In the genomic region with DNA sequence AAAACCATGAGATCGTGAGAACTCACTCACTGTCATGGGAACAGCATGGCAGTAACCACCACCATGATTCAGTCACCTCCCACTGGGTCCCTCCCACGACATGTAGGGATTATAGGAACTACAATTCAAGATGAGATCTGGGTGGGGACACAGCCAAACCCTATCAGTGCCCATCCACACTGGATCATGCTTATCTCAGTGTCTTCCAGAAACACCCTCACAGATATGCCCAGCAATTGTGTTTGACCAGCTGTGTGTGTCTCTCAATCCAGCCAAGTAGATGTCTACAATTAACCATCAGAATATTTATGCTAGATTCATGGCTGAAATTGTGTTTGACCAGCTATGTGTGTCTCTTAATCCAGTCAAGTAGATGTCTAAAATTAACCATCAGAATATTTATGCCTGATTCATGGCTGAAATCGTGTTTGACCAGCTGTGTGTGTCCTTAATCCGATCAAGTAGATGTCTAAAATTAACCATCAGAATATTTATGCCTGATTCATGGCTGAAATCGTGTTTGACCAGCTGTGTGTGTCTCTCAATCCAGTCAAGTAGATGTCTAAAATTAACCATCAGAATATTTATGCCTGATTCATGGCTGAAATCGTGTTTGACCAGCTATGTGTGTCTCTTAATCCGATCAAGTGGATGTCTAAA, we compare ENCODE assay signal across 1 cellular context.
TF ChIP-seq lines count a peak whose summit lies in the region.
"Not testable (repeated sequence)": the region's sequence is repeated elsewhere in the genome, so short reads cannot be mapped to it uniquely, and the experiment has no call there.

No MANE protein-coding gene starts in this region.

TF ChIP-seq in K562, 482 proteins besides CTCF, POLR2A, EP300 and RAD21 (continued from another document):
- TF ChIP-seq EGR1 (conservative IDR thresholded peaks at IDR 0.05) (0 out of 2 replicates have a peak, but pooled peaks have one; percentile 9), MYNN (IDR thresholded peaks at IDR 0.05) (peak; percentile 24; the same call in 1 of the 2 replicates), TEAD4 (IDR thresholded peaks at IDR 0.05; ENCODE audit: low read length) (peak; percentile 83), POLR2AphosphoS5 (IDR thresholded peaks at IDR 0.05; ENCODE audit: control insufficient read depth, insufficient read depth, low read depth, low read length) (peak; percentile 39; the same call in 1 of the 2 replicates), TCF3 (CRISPR knock-in tag; IDR thresholded peaks at IDR 0.05) (peak; percentile 81), ARID1B (IDR thresholded peaks at IDR 0.05) (peak; percentile 69; the same call in 1 of the 2 replicates), MTA2 (IDR thresholded peaks at IDR 0.05; ENCODE audit: low read depth) (peak; percentile 51), SMARCE1 (IDR thresholded peaks at IDR 0.05) (0 out of 2 replicates have a peak, but pooled peaks have one; percentile 24), TRIM24 (IDR thresholded peaks at IDR 0.05) (peak; percentile 32 to 67; a peak in 1 of 4 replicates), KLF16 (IDR thresholded peaks at IDR 0.05) (peak; percentile 88), SMARCA4 (IDR thresholded peaks at IDR 0.05) (peak; percentile 43; the same call in 1 of the 2 replicates), NR4A1 (tag; IDR thresholded peaks at IDR 0.05) (peak; percentile 49; the same call in 1 of the 2 replicates), CBFA2T3 (IDR thresholded peaks at IDR 0.05) (peak; percentile 82), RCOR1 (IDR thresholded peaks at IDR 0.05; ENCODE audit: borderline replicate concordance in 1 of 2, low read depth in 2 of 2, low read length in 2 of 2) (0 out of 4 replicates have a peak, but pooled peaks of 1 of the 2 experiments have one; percentile 40), NFIC (IDR thresholded peaks at IDR 0.05) (peak; percentile 32; the same call in 1 of the 2 replicates), FOSL1 (tag; conservative IDR thresholded peaks at IDR 0.05) (peak; percentile 66)
- not testable (repeated sequence) for TF ChIP-seq MYNN (CRISPR knock-in tag; IDR thresholded peaks at IDR 0.05); TEAD4 (CRISPR knock-in tag; IDR thresholded peaks at IDR 0.05; ENCODE audit: borderline replicate concordance); NR4A1 (CRISPR knock-in tag; IDR thresholded peaks at IDR 0.05)
- TF ChIP-seq, protein P1, sequence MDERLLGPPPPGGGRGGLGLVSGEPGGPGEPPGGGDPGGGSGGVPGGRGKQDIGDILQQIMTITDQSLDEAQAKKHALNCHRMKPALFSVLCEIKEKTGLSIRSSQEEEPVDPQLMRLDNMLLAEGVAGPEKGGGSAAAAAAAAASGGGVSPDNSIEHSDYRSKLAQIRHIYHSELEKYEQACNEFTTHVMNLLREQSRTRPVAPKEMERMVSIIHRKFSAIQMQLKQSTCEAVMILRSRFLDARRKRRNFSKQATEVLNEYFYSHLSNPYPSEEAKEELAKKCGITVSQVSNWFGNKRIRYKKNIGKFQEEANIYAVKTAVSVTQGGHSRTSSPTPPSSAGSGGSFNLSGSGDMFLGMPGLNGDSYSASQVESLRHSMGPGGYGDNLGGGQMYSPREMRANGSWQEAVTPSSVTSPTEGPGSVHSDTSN (CRISPR knock-in tag; IDR thresholded peaks at IDR 0.05; ENCODE audit: low read depth): not testable (repeated sequence)
- TF ChIP-seq, protein P1 (tag; conservative IDR thresholded peaks at IDR 0.05; ENCODE audit: low read depth): 0 out of 2 replicates have a peak, but pooled peaks have one; percentile 14
- TF ChIP-seq, protein P2, sequence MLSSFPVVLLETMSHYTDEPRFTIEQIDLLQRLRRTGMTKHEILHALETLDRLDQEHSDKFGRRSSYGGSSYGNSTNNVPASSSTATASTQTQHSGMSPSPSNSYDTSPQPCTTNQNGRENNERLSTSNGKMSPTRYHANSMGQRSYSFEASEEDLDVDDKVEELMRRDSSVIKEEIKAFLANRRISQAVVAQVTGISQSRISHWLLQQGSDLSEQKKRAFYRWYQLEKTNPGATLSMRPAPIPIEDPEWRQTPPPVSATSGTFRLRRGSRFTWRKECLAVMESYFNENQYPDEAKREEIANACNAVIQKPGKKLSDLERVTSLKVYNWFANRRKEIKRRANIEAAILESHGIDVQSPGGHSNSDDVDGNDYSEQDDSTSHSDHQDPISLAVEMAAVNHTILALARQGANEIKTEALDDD (IDR thresholded peaks at IDR 0.05): peak; percentile 33; the same call in 1 of the 2 replicates
